Comparison of ENCODE assay signal across 24 cellular contexts in genomic region chr11:28657378-28658030, GRCh38.
DNase-seq lines count a peak whose midpoint lies in the region; ATAC-seq and TF ChIP-seq lines count a peak whose summit lies in the region.
"Had no signal": no experiment of that assay in that cellular context is flagged by ENCODE, and none has a peak within 500 bp of the region (broad histone marks: within the 10 kb centered on the region; RNA-seq: fewer than 3 reads in every experiment).

No MANE protein-coding gene starts in this region.

- ATAC-seq in HCT116, result peak; percentile 53; the same call in 1 of the 2 replicates
- no peak for ATAC-seq in HG02763 (IDR thresholded peaks at IDR 0.05; ENCODE audit: unreplicated experiment)
- ATAC-seq in HG03442 (IDR thresholded peaks at IDR 0.05; ENCODE audit: unreplicated experiment), result no peak
- ATAC-seq: stimulated activated effector memory CD8-positive, alpha-beta T cell treated with anti-CD3 and anti-CD28 coated beads, Interleukin-12 subunit alpha, Interleukin-12 subunit beta, amount 100 ng/mL, for 72 hours had no signal

- no peaks in the 10 kb centered on the region for H3K27me3 ChIP-seq in HCT116 (ENCODE audit: insufficient read depth, low read length)
- H3K27me3 ChIP-seq: BE2C, right atrium auricular region had no signal

- no peak overlapping the region for H3K9ac ChIP-seq in HCT116 (ENCODE audit: low read length)

- intact Hi-C loops in HCT116 (cut with micrococcal nuclease), result no loop called here

- DNase-seq in HCT116 (ENCODE audit: low read depth, low spot score), result no peak
- peak; percentile 13 for DNase-seq in SW480 (ENCODE audit: low spot score)
- DNase-seq in fibroblast of pulmonary artery (ENCODE audit: low read depth), result peak; percentile 32
- peak; percentile 4 for DNase-seq in pulmonary artery endothelial cell (ENCODE audit: low read depth, low spot score)
- no peak for DNase-seq in central memory CD4-positive, alpha-beta T cell
- no peak for DNase-seq in SW 1271 (lab: John Stamatoyannopoulos, UW)
- DNase-seq: activated CD4-positive, CD25-positive, alpha-beta regulatory T cell; BE2C; caudate nucleus; effector CD4-positive, alpha-beta T cell; GF-D8; islet precursor cell; midbrain; MV-4-11; NCI-H187 treated with DMSO at 0.1 percent for 48 hours; NCI-H446 treated with DMSO at 0.1 percent for 48 hours; SHP77; stimulated activated CD4-positive, alpha-beta T cell treated with anti-CD3 and anti-CD28 coated beads, Interleukin-15, amount 100 ng/mL, for 24 hours; T-helper 2 cell had no signal

- no peak overlapping the region for H3K27ac ChIP-seq in HCT116 (ENCODE audit: low read depth, low read length)
- H3K27ac ChIP-seq: right atrium auricular region, thoracic aorta had no signal

- no peaks in the 10 kb centered on the region for H3K36me3 ChIP-seq in HCT116 (ENCODE audit: control insufficient read depth in 1 of 2, insufficient read depth in 2 of 2, low read length in 2 of 2)
- H3K36me3 ChIP-seq: BE2C, right atrium auricular region, thoracic aorta had no signal

- no peak for TF ChIP-seq POLR2A in HCT116 (IDR thresholded peaks at IDR 0.05; ENCODE audit: borderline replicate concordance, extremely low read depth, insufficient read depth, insufficient read length)

- H3K4me1 ChIP-seq in HCT116 (ENCODE audit: control insufficient read depth in 1 of 2, insufficient read depth in 2 of 2, low read length in 2 of 2), result peaks cover 11 to 14% of the 10 kb centered on the region in 2 experiments; a peak in 3 of 4 replicates
- H3K4me1 ChIP-seq: BE2C, right atrium auricular region had no signal

- no peak for TF ChIP-seq RAD21 in HCT116 (IDR thresholded peaks at IDR 0.05; ENCODE audit: low read depth)

- H3K4me3 ChIP-seq in HCT116 (replicated peaks in 1 of 2; ENCODE audit: low read depth in 1 of 2, low read length in 2 of 2) (no peak overlapping the region), fibroblast of pulmonary artery (replicated peaks; ENCODE audit: low read depth, low read length) (no peak overlapping the region)
- H3K4me3 ChIP-seq: right atrium auricular region, thoracic aorta had no signal

- BruUV-seq in HCT116 (replicated peaks; lab: Mats Ljungman, UMichigan), result no TSS peak

- no peak overlapping the region for H2AFZ ChIP-seq in HCT116 (ENCODE audit: low read depth, low read length, poor library complexity, severe bottlenecking)

- no peak for TF ChIP-seq CTCF in HCT116 (IDR thresholded peaks at IDR 0.05 in 2 of 3, conservative IDR thresholded peaks at IDR 0.05 in 1 of 3; ENCODE audit: borderline replicate concordance in 1 of 3, insufficient read depth in 1 of 3, low read depth in 2 of 3, low read length in 2 of 3)
- TF ChIP-seq CTCF in fibroblast of pulmonary artery (IDR thresholded peaks at IDR 0.05; ENCODE audit: low read length, missing control alignments), result no peak

- no peaks in the 10 kb centered on the region for H3K9me2 ChIP-seq in HCT116 (ENCODE audit: insufficient read depth)

- no peaks in the 10 kb centered on the region for H3K79me2 ChIP-seq in HCT116 (ENCODE audit: insufficient read depth, low read length)

- RAD21 ChIA-PET in HCT116 (lab: Charles Lee; ENCODE audit: low non-redundant PET in 1 of 2, low total read pairs in 2 of 2, uncharacterized antibody in 2 of 2, unreplicated experiment in 2 of 2), result no interaction called here

- POLR2A ChIA-PET in HCT116 (lab: Charles Lee), result interaction anchor here (0.7 kb wide), 1 partner anchor 13 kb away, joined by 3 read pairs; no protein-coding TSS in a partner anchor

- no peaks in the 10 kb centered on the region for H4K20me1 ChIP-seq in HCT116 (ENCODE audit: insufficient read depth)

- no peaks in the 10 kb centered on the region for H3K9me3 ChIP-seq in HCT116 (ENCODE audit: control insufficient read depth in 1 of 2, insufficient read depth in 1 of 2, low read depth in 1 of 2, low read length in 2 of 2)
- H3K9me3 ChIP-seq: BE2C, right atrium auricular region, thoracic aorta had no signal

- peak overlapping the region; percentile 16 for H3K4me2 ChIP-seq in HCT116 (ENCODE audit: low read length)

- CTCF ChIA-PET in HCT116 (lab: Charles Lee), result no interaction called here

TF ChIP-seq in HCT116, 20 proteins besides CTCF, POLR2A, EP300 and RAD21:
- TF ChIP-seq JUND (IDR thresholded peaks at IDR 0.05) (peak; percentile 39), ZNF274 (IDR thresholded peaks at IDR 0.05; ENCODE audit: low read depth, low read length) (no peak), ATF3 (IDR thresholded peaks at IDR 0.05) (no peak), TCF7L2 (IDR thresholded peaks at IDR 0.05; ENCODE audit: borderline replicate concordance, extremely low read depth, insufficient read depth, insufficient read length) (peak; percentile 82)
TF ChIP-seq in HCT116: peak in this region for 2.

Comparison
In these comparisons a context has a peak if more than half of its experiments do, and no peak if none do; other contexts are left out.
1. DNase-seq: peak in SW480 (single experiment), fibroblast of pulmonary artery (single experiment) and pulmonary artery endothelial cell (single experiment); none in HCT116 (single experiment), central memory CD4-positive, alpha-beta T cell (single experiment) and SW 1271 (0 of 2).